Comparison of ENCODE assay signal across 8 cellular contexts in genomic region chr2:70110397-70110796, GRCh38. TPM values are rescaled to one million over a fixed set of nuclear protein-coding genes. Genes with fewer than 3 reads are reported as not detected.
DNase-seq lines count a peak whose midpoint lies in the region; ATAC-seq and TF ChIP-seq lines count a peak whose summit lies in the region.
"Not testable (repeated sequence)": the region's sequence is repeated elsewhere in the genome, so short reads cannot be mapped to it uniquely, and the experiment has no call there.

No MANE protein-coding gene starts in this region.

- CTCF ChIA-PET in Calu3 (lab: Charles Lee) = interaction anchor here (0.6 to 1.1 kb wide), 2 partner anchors 13 to 673 kb away, joined by 3 read pairs; partner anchors contain the start of gene NFU1

- not testable (repeated sequence) for ATAC-seq in naive thymus-derived CD8-positive, alpha-beta T cell; stimulated activated effector memory CD8-positive, alpha-beta T cell treated with anti-CD3 and anti-CD28 coated beads, Interleukin-12 subunit alpha, Interleukin-12 subunit beta, amount 100 ng/mL, for 72 hours

- H3K4me2 ChIP-seq in BLaER1 treated with 17β-estradiol and CSF1 and Interleukin-3, amounts not matched to agents 10 nM and 100 nM = peak overlapping the region in 6 of 11 experiments; percentile 51 to 85 (median 67); a peak in 7 of 22 replicates
- not testable (repeated sequence) for H3K4me2 ChIP-seq in hepatocyte

- not testable (repeated sequence) for H3K36me3 ChIP-seq in BLaER1 treated with 17β-estradiol and CSF1 and Interleukin-3, amounts not matched to agents 10 nM and 100 nM; hepatocyte (replicated peaks; ENCODE audit: insufficient read depth, low read depth)

- H3K4me1 ChIP-seq in BLaER1 treated with 17β-estradiol and CSF1 and Interleukin-3, amounts not matched to agents 10 nM and 100 nM = peaks cover 38 to 87% (median 61%) of the 10 kb centered on the region in 10 experiments
- H3K4me1 ChIP-seq in hepatocyte (ENCODE audit: insufficient read depth) = peaks cover 26% of the 10 kb centered on the region

- not testable (repeated sequence) for H3K9ac ChIP-seq in BLaER1 treated with 17β-estradiol and CSF1 and Interleukin-3, amounts not matched to agents 10 nM and 100 nM

- not testable (repeated sequence) for H4K20me1 ChIP-seq in BLaER1 treated with 17β-estradiol and CSF1 and Interleukin-3, amounts not matched to agents 10 nM and 100 nM; hepatocyte (ENCODE audit: insufficient read depth, poor library complexity, severe bottlenecking)

- intact Hi-C loops in Calu3 (cut with micrococcal nuclease; ENCODE audit: unreplicated experiment); activated CD4-positive, alpha-beta T cell treated with anti-CD3 and anti-CD28 coated beads, Interleukin-2, amount 10 ng/mL, durations not matched to agents 24 days and 14 days (cut with micrococcal nuclease): not testable (repeated sequence)

- H3K4me3 Mint-ChIP-seq in Calu3 (ENCODE audit: low read depth, unreplicated experiment); activated CD4-positive, alpha-beta T cell treated with anti-CD3 and anti-CD28 coated beads, Interleukin-2, amount 10 ng/mL, durations not matched to agents 24 days and 14 days; activated naive CD8-positive, alpha-beta T cell treated with anti-CD3 and anti-CD28 coated beads for 36 hours; stimulated activated effector memory CD8-positive, alpha-beta T cell treated with anti-CD3 and anti-CD28 coated beads, Interleukin-12 subunit alpha, Interleukin-12 subunit beta, amount 100 ng/mL, for 72 hours: not testable (repeated sequence)
- peak overlapping the region in 2 of 10 donors; percentile 31 to 63 for H3K4me3 Mint-ChIP-seq in naive thymus-derived CD8-positive, alpha-beta T cell

- not testable (repeated sequence) for H3K27me3 Mint-ChIP-seq in Calu3 (ENCODE audit: unreplicated experiment); activated CD4-positive, alpha-beta T cell treated with anti-CD3 and anti-CD28 coated beads, Interleukin-2, amount 10 ng/mL, durations not matched to agents 24 days and 14 days; activated naive CD8-positive, alpha-beta T cell treated with anti-CD3 and anti-CD28 coated beads for 36 hours; naive thymus-derived CD8-positive, alpha-beta T cell

- 97% methylated on average over 5 of the region's 5 CpGs for WGBS in hepatocyte (ENCODE audit: low lambda C conversion rate, missing lambda C conversion rate)

- H3K4me3 ChIP-seq in BLaER1 treated with 17β-estradiol and CSF1 and Interleukin-3, amounts not matched to agents 10 nM and 100 nM; hepatocyte: not testable (repeated sequence)

- not testable (repeated sequence) for H3K9me3 ChIP-seq in BLaER1 treated with 17β-estradiol and CSF1 and Interleukin-3, amounts not matched to agents 10 nM and 100 nM (replicated peaks in 1 of 11); hepatocyte (ENCODE audit: low read depth)

- BruUV-seq in Calu3 (replicated peaks; lab: Mats Ljungman, UMichigan) = not testable (repeated sequence)

- peak overlapping the region in 4 of 11 experiments; percentile 18 to 90 (median 48); a peak in 7 of 22 replicates for H3K27ac ChIP-seq in BLaER1 treated with 17β-estradiol and CSF1 and Interleukin-3, amounts not matched to agents 10 nM and 100 nM
- H3K27ac ChIP-seq in hepatocyte = peak overlapping the region; percentile 97

- not testable (repeated sequence) for H3K9me2 ChIP-seq in hepatocyte (replicated peaks; ENCODE audit: insufficient read depth)

- POLR2A ChIA-PET in naive thymus-derived CD8-positive, alpha-beta T cell (lab: Charles Lee) = interaction anchor here (1.0 to 16.4 kb wide), 5 partner anchors 8 to 27 kb away, joined by 3 to 621 read pairs (median 286); partner anchors contain the start of gene PCBP1

- peaks cover 14% of the 10 kb centered on the region for H3K36me3 Mint-ChIP-seq in Calu3 (ENCODE audit: insufficient read depth, unreplicated experiment)
- H3K36me3 Mint-ChIP-seq in activated CD4-positive, alpha-beta T cell treated with anti-CD3 and anti-CD28 coated beads, Interleukin-2, amount 10 ng/mL, durations not matched to agents 24 days and 14 days (ENCODE audit: low read depth); activated naive CD8-positive, alpha-beta T cell treated with anti-CD3 and anti-CD28 coated beads for 36 hours; naive thymus-derived CD8-positive, alpha-beta T cell: not testable (repeated sequence)
- peaks cover 27% of the 10 kb centered on the region for H3K36me3 Mint-ChIP-seq in stimulated activated effector memory CD8-positive, alpha-beta T cell treated with anti-CD3 and anti-CD28 coated beads, Interleukin-12 subunit alpha, Interleukin-12 subunit beta, amount 100 ng/mL, for 72 hours

- peak overlapping the region; percentile 81 for H3K27ac Mint-ChIP-seq in Calu3 (ENCODE audit: unreplicated experiment)
- peak overlapping the region; percentile 80 for H3K27ac Mint-ChIP-seq in activated CD4-positive, alpha-beta T cell treated with anti-CD3 and anti-CD28 coated beads, Interleukin-2, amount 10 ng/mL, durations not matched to agents 24 days and 14 days
- peak overlapping the region; percentile 96 for H3K27ac Mint-ChIP-seq in activated naive CD8-positive, alpha-beta T cell treated with anti-CD3 and anti-CD28 coated beads for 36 hours
- peak overlapping the region; percentile 87 to 98 (median 95) for H3K27ac Mint-ChIP-seq in naive thymus-derived CD8-positive, alpha-beta T cell
- H3K27ac Mint-ChIP-seq in stimulated activated effector memory CD8-positive, alpha-beta T cell treated with anti-CD3 and anti-CD28 coated beads, Interleukin-12 subunit alpha, Interleukin-12 subunit beta, amount 100 ng/mL, for 72 hours = peak overlapping the region; percentile 98

- TF ChIP-seq CTCF in Calu3 (IDR thresholded peaks at IDR 0.05; ENCODE audit: unreplicated experiment); hepatocyte (IDR thresholded peaks at IDR 0.05; ENCODE audit: poor library complexity): not testable (repeated sequence)

- H3K27me3 ChIP-seq in BLaER1 treated with 17β-estradiol and CSF1 and Interleukin-3, amounts not matched to agents 10 nM and 100 nM; hepatocyte: not testable (repeated sequence)

- not testable (repeated sequence) for H2AFZ ChIP-seq in hepatocyte

- H3K9me3 Mint-ChIP-seq in Calu3 (ENCODE audit: low read depth, unreplicated experiment); activated CD4-positive, alpha-beta T cell treated with anti-CD3 and anti-CD28 coated beads, Interleukin-2, amount 10 ng/mL, durations not matched to agents 24 days and 14 days; activated naive CD8-positive, alpha-beta T cell treated with anti-CD3 and anti-CD28 coated beads for 36 hours; naive thymus-derived CD8-positive, alpha-beta T cell; stimulated activated effector memory CD8-positive, alpha-beta T cell treated with anti-CD3 and anti-CD28 coated beads, Interleukin-12 subunit alpha, Interleukin-12 subunit beta, amount 100 ng/mL, for 72 hours: not testable (repeated sequence)

- DNase-seq in Calu3; activated CD4-positive, alpha-beta T cell treated with anti-CD3 and anti-CD28 coated beads, Interleukin-2, amount 10 ng/mL, durations not matched to agents 24 days and 14 days; activated naive CD8-positive, alpha-beta T cell treated with anti-CD3 and anti-CD28 coated beads for 36 hours; hepatocyte (ENCODE audit: low spot score); naive thymus-derived CD8-positive, alpha-beta T cell; stimulated activated effector memory CD8-positive, alpha-beta T cell treated with anti-CD3 and anti-CD28 coated beads, Interleukin-12 subunit alpha, Interleukin-12 subunit beta, amount 100 ng/mL, for 72 hours (ENCODE audit: low spot score in 2 of 2): not testable (repeated sequence)
- DNase-seq in NCI-H345 (lab: John Stamatoyannopoulos, UW) = peak; percentile 29

- not testable (repeated sequence) for H3K79me2 ChIP-seq in hepatocyte

- H3K4me1 Mint-ChIP-seq in Calu3 (ENCODE audit: low read depth, unreplicated experiment) = peaks cover 57% of the 10 kb centered on the region
- H3K4me1 Mint-ChIP-seq in activated CD4-positive, alpha-beta T cell treated with anti-CD3 and anti-CD28 coated beads, Interleukin-2, amount 10 ng/mL, durations not matched to agents 24 days and 14 days = peaks cover 42% of the 10 kb centered on the region
- H3K4me1 Mint-ChIP-seq in activated naive CD8-positive, alpha-beta T cell treated with anti-CD3 and anti-CD28 coated beads for 36 hours = peaks cover 46% of the 10 kb centered on the region
- H3K4me1 Mint-ChIP-seq in naive thymus-derived CD8-positive, alpha-beta T cell = peaks cover 27 to 70% (median 61%) of the 10 kb centered on the region in 4 donors
- peaks cover 39% of the 10 kb centered on the region for H3K4me1 Mint-ChIP-seq in stimulated activated effector memory CD8-positive, alpha-beta T cell treated with anti-CD3 and anti-CD28 coated beads, Interleukin-12 subunit alpha, Interleukin-12 subunit beta, amount 100 ng/mL, for 72 hours

RNA-seq across cellular contexts. Expression of gene PCBP1, which starts 23.1 kb away (rescaled TPM):
- 252 and 260 TPM in 2 replicates for total RNA-seq in Calu3 (2022)
- total RNA-seq in activated CD4-positive, alpha-beta T cell treated with anti-CD3 and anti-CD28 coated beads, Interleukin-2, amount 10 ng/mL, durations not matched to agents 24 days and 14 days = 443 and 447 TPM in 2 replicates
- 100 to 1,000 TPM; 449 to 455 TPM for total RNA-seq in activated naive CD8-positive, alpha-beta T cell treated with anti-CD3 and anti-CD28 coated beads for 36 hours
- total RNA-seq in hepatocyte = 88.5 and 97.1 TPM in 2 replicates
- 180 and 183 TPM in 2 replicates for polyA plus RNA-seq in hepatocyte
- 100 to 1,000 TPM; 386 to 393 TPM for total RNA-seq in naive thymus-derived CD8-positive, alpha-beta T cell
- polyA plus RNA-seq in naive thymus-derived CD8-positive, alpha-beta T cell = 100 to 1,000 TPM; 159 to 218 (median 195) TPM
